22 cellular contexts compared by ENCODE assay signal in the genomic region with DNA sequence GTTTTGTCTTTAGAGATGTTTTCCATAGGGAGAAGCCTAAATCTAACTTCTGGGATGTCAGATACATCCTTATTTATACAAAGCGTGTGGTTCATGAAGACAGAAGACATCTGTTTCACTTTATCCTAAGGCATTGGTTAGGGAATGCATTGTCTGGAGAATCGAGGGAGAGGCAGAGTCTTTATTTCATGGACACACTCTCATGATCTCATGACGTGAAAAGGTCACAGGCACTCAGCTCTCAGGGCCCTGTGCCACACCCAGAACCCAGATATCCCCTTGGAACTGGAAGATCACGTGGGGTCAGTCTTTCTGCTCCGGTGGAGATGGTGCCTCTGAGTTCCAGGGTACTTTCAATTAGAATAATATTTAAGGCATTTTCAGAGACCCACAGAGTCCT.
A peak's percentile ranks its signal among the peaks of the same experiment; 100 is the strongest.
DNase-seq lines count a peak whose midpoint lies in the region; ATAC-seq and TF ChIP-seq lines count a peak whose summit lies in the region.
"Had no signal": no experiment of that assay in that cellular context is flagged by ENCODE, and none has a peak within 500 bp of the region (broad histone marks: within the 10 kb centered on the region; RNA-seq: fewer than 3 reads in every experiment).

No MANE protein-coding gene starts in this region.

- H3K4me3 Mint-ChIP-seq in neural crest cell = peak overlapping the region; percentile 8
- no peak overlapping the region for H3K4me3 Mint-ChIP-seq in effector memory CD8-positive, alpha-beta T cell
- H3K4me3 Mint-ChIP-seq: B cell; CD8-positive, alpha-beta T cell had no signal

- no peak overlapping the region for H3K9ac ChIP-seq in PC-3 (ENCODE audit: low read length)
- H3K9ac ChIP-seq: BLaER1 treated with 17β-estradiol and CSF1 and Interleukin-3, amounts not matched to agents 10 nM and 100 nM had no signal

- peak overlapping the region; percentile 72 for H3K27ac Mint-ChIP-seq in neural crest cell (ENCODE audit: unreplicated experiment)
- H3K27ac Mint-ChIP-seq in effector memory CD8-positive, alpha-beta T cell = no peak overlapping the region
- H3K27ac Mint-ChIP-seq: B cell; CD8-positive, alpha-beta T cell had no signal

- no peaks in the 10 kb centered on the region for H4K20me1 ChIP-seq in PC-3 (ENCODE audit: low read length)
- H4K20me1 ChIP-seq: BLaER1 treated with 17β-estradiol and CSF1 and Interleukin-3, amounts not matched to agents 10 nM and 100 nM had no signal

- no TSS peak for BruUV-seq in PC-3 (replicated peaks; lab: Mats Ljungman, UMichigan)

- TF ChIP-seq CTCF in PC-3 (conservative IDR thresholded peaks at IDR 0.05; ENCODE audit: low read depth, low read length) (no peak), neural crest cell (conservative IDR thresholded peaks at IDR 0.05) (no peak), adrenal gland (IDR thresholded peaks at IDR 0.05) (no peak), stomach (IDR thresholded peaks at IDR 0.05) (no peak)

- no peaks in the 10 kb centered on the region for H3F3A ChIP-seq in PC-3 (ENCODE audit: low read length, unreplicated experiment)

- H3K27me3 ChIP-seq in ACC112 (ENCODE audit: insufficient read depth, low read length) (no peaks in the 10 kb centered on the region), PC-3 (ENCODE audit: low read length) (no peaks in the 10 kb centered on the region), adrenal gland (no peaks in the 10 kb centered on the region), stomach (no peaks in the 10 kb centered on the region)
- H3K27me3 ChIP-seq: BLaER1 treated with 17β-estradiol and CSF1 and Interleukin-3, amounts not matched to agents 10 nM and 100 nM had no signal

- ATAC-seq in PC-3 = no peak
- no peak for ATAC-seq in effector memory CD8-positive, alpha-beta T cell (replicated peaks)
- ATAC-seq: A549; CD8-positive, alpha-beta T cell; GM12878; HCT116 had no signal

- no peaks in the 10 kb centered on the region for H3K27me3 Mint-ChIP-seq in neural crest cell (ENCODE audit: low read depth)
- H3K27me3 Mint-ChIP-seq in effector memory CD8-positive, alpha-beta T cell = no peaks in the 10 kb centered on the region
- H3K27me3 Mint-ChIP-seq: B cell had no signal

- CTCF ChIA-PET in PC-3 (lab: Charles Lee) = interaction anchor here (0.6 kb wide), 1 partner anchor 139 kb away, joined by 4 read pairs; no protein-coding TSS in a partner anchor

- no peaks in the 10 kb centered on the region for H3K36me3 Mint-ChIP-seq in neural crest cell (ENCODE audit: low read depth)
- H3K36me3 Mint-ChIP-seq in effector memory CD8-positive, alpha-beta T cell (ENCODE audit: insufficient read depth) = no peaks in the 10 kb centered on the region
- H3K36me3 Mint-ChIP-seq: CD8-positive, alpha-beta T cell had no signal

- H3K27ac ChIP-seq in ACC112 (ENCODE audit: low read depth, low read length) = no peak overlapping the region
- H3K27ac ChIP-seq in PC-3 (ENCODE audit: low read length) = no peak overlapping the region
- H3K27ac ChIP-seq in adrenal gland = no peak overlapping the region
- no peak overlapping the region for H3K27ac ChIP-seq in stomach
- H3K27ac ChIP-seq: 22Rv1; A549; BLaER1 treated with 17β-estradiol and CSF1 and Interleukin-3, amounts not matched to agents 10 nM and 100 nM had no signal

- DNase-seq in PC-3 (no peak), fibroblast of peridontal ligament (ENCODE audit: extremely low read depth) (peak; percentile 3), neural crest cell (ENCODE audit: low read depth, low spot score) (no peak), adrenal gland (no peak), stomach (no peak), NCI-H774 (lab: John Stamatoyannopoulos, UW) (no peak)
- no peak for DNase-seq in effector memory CD8-positive, alpha-beta T cell
- DNase-seq: CD8-positive, alpha-beta T cell; COR-L47; DMS 273 treated with DMSO at 0.1 percent for 48 hours; DMS53; DND-41; EL; GOT3; H7 had no signal

- H3K9me3 ChIP-seq in PC-3 (ENCODE audit: low read length) (no peaks in the 10 kb centered on the region), adrenal gland (replicated peaks in 1 of 3) (no peaks in the 10 kb centered on the region), stomach (peaks cover 0 to 6% (median 2%) of the 10 kb centered on the region in 4 donors)
- H3K9me3 ChIP-seq: A549 had no signal

- intact Hi-C loops in PC-3 (cut with micrococcal nuclease) (loop anchor here (1.0 to 10.0 kb wide), 5 partner anchors 148 to 960 kb away; no protein-coding TSS in a partner anchor), adrenal gland (cut with DNase I) (no loop called here), stomach (cut with DNase I; ENCODE audit: low total_unique reads) (no loop called here)

- no peaks in the 10 kb centered on the region for H3K36me3 ChIP-seq in ACC112 (ENCODE audit: insufficient read depth, low read length)
- no peaks in the 10 kb centered on the region for H3K36me3 ChIP-seq in PC-3 (ENCODE audit: low read depth, low read length)
- H3K36me3 ChIP-seq in adrenal gland (replicated peaks in 1 of 2) = no peaks in the 10 kb centered on the region
- no peaks in the 10 kb centered on the region for H3K36me3 ChIP-seq in stomach
- H3K36me3 ChIP-seq: BLaER1 treated with 17β-estradiol and CSF1 and Interleukin-3, amounts not matched to agents 10 nM and 100 nM had no signal

- no peaks in the 10 kb centered on the region for H3K9me2 ChIP-seq in PC-3 (replicated peaks; ENCODE audit: low read length)

- no peaks in the 10 kb centered on the region for H3K9me3 Mint-ChIP-seq in neural crest cell
- H3K9me3 Mint-ChIP-seq in effector memory CD8-positive, alpha-beta T cell = peaks cover 14 to 22% of the 10 kb centered on the region in 2 donors

- no peaks in the 10 kb centered on the region for H3K79me2 ChIP-seq in ACC112 (ENCODE audit: control insufficient read depth, insufficient read depth, low read length, unreplicated experiment)
- no peaks in the 10 kb centered on the region for H3K79me2 ChIP-seq in PC-3 (ENCODE audit: low read length)

- TF ChIP-seq POLR2A in adrenal gland (IDR thresholded peaks at IDR 0.05) (no peak), stomach (IDR thresholded peaks at IDR 0.05) (no peak)

- H3K4me2 ChIP-seq in PC-3 (ENCODE audit: low read length) = peak overlapping the region; percentile 65
- H3K4me2 ChIP-seq: A549; BLaER1 treated with 17β-estradiol and CSF1 and Interleukin-3, amounts not matched to agents 10 nM and 100 nM had no signal

- TF ChIP-seq EP300 in stomach (IDR thresholded peaks at IDR 0.05) = no peak

- H3K4me1 Mint-ChIP-seq in neural crest cell = peaks cover 22% of the 10 kb centered on the region
- no peaks in the 10 kb centered on the region for H3K4me1 Mint-ChIP-seq in effector memory CD8-positive, alpha-beta T cell (ENCODE audit: low read depth in 2 of 2)
- H3K4me1 Mint-ChIP-seq: B cell had no signal

- WGBS in adrenal gland, 4 donors = 22 to 36% (median 29%) methylated on average over 4 to 5 of the region's 5 CpGs
- 25 to 37% (median 34%) methylated on average over 4 to 5 of the region's 5 CpGs for WGBS in stomach, 5 donors

- 0 out of 2 replicates have a peak overlapping the region, but pooled peaks have one; percentile 14 for H3K4me3 ChIP-seq in ACC112 (ENCODE audit: low read depth, low read length)
- H3K4me3 ChIP-seq in PC-3 (ENCODE audit: low read length) = peak overlapping the region; percentile 31
- no peak overlapping the region for H3K4me3 ChIP-seq in adrenal gland
- no peak overlapping the region for H3K4me3 ChIP-seq in stomach
- H3K4me3 ChIP-seq: A549; BLaER1 treated with 17β-estradiol and CSF1 and Interleukin-3, amounts not matched to agents 10 nM and 100 nM; GM12878 had no signal

- H2AFZ ChIP-seq in ACC112 (ENCODE audit: low read length, unreplicated experiment) (no peak overlapping the region), PC-3 (ENCODE audit: low read length) (peak overlapping the region; percentile 61)

- H3K4me1 ChIP-seq in ACC112 (ENCODE audit: control insufficient read depth, insufficient read depth, low read length, unreplicated experiment) (no peaks in the 10 kb centered on the region), PC-3 (ENCODE audit: insufficient read depth, low read length) (peaks cover 3% of the 10 kb centered on the region; the same call in 1 of the 2 replicates), adrenal gland (replicated peaks in 1 of 2) (no peaks in the 10 kb centered on the region), stomach (no peaks in the 10 kb centered on the region)
- H3K4me1 ChIP-seq: A549 had no signal

- POLR2A ChIA-PET in PC-3 (lab: Charles Lee; ENCODE audit: unreplicated experiment) = no interaction called here

Comparison
In these comparisons a context has a peak if more than half of its experiments do, and no peak if none do; other contexts are left out.
1. H3K4me3 ChIP-seq: peak in ACC112 (single experiment) and PC-3 (single experiment); none in adrenal gland (0 of 4) and stomach (0 of 4).